ENCODE assay signal across 28 cellular contexts in genomic region chr1:158094571-158094970, GRCh38.
"Had no signal": no experiment of that assay in that cellular context is flagged by ENCODE, and none has a peak within 500 bp of the region (broad histone marks: within the 10 kb centered on the region; RNA-seq: fewer than 3 reads in every experiment).

No MANE protein-coding gene starts in this region.

- H3K9me3 ChIP-seq: lower lobe of right lung, neutrophil, ovary, right atrium auricular region, right lobe of liver, suprapubic skin, thoracic aorta, tibial artery, uterus had no signal

- H3K36me3 ChIP-seq: neutrophil, ovary, right atrium auricular region, right lobe of liver, uterus had no signal

- H3K27me3 Mint-ChIP-seq: progenitor cell of endocrine pancreas had no signal

- H3K27ac ChIP-seq: lower lobe of right lung, neural progenitor cell, neutrophil, ovary, right atrium auricular region, right lobe of liver, skin epidermis, suprapubic skin, thoracic aorta, tibial artery, uterus had no signal

- DNase-seq: head of caudate nucleus; hippocampal formation; kidney glomerular epithelial cell; left cardiac atrium; lower lobe of right lung; mammary epithelial cell; mesenchymal stem cell; naive thymus-derived CD8-positive, alpha-beta T cell; occipital lobe; right lobe of liver; stimulated activated CD4-positive, alpha-beta T cell treated with anti-CD3 and anti-CD28 coated beads, Interleukin-2, amount 100 ng/mL, for 48 hours; stimulated activated CD4-positive, alpha-beta T cell treated with anti-CD3 and anti-CD28 coated beads, Interleukin-4, amount 100 ng/mL, for 4 hours; stimulated activated CD8-positive, alpha-beta memory T cell treated with anti-CD3 and anti-CD28 coated beads, Interleukin-4, amount 100 ng/mL, for 48 hours; stimulated activated naive CD4-positive, alpha-beta T cell treated with Interleukin-2 at 50 U/mL for 16 hours; tibial artery; trophoblast cell; uterus had no signal

- H3K27me3 ChIP-seq: neural progenitor cell, neutrophil, ovary, right atrium auricular region, right lobe of liver, suprapubic skin, tibial artery, uterus had no signal

- ATAC-seq: left cardiac atrium; left lobe of liver; lower lobe of right lung; naive thymus-derived CD8-positive, alpha-beta T cell; stimulated activated memory B cell treated with anti-CD40 and anti-IgM and Interleukin-4, amounts not matched to agents 10 μg/mL and 1 μg/mL and 100 μg/mL, for 72 hours had no signal

- H3K4me1 Mint-ChIP-seq: naive thymus-derived CD8-positive, alpha-beta T cell; nephron; stimulated activated memory B cell treated with anti-CD40 and anti-IgM and Interleukin-4, amounts not matched to agents 10 μg/mL and 1 μg/mL and 100 μg/mL, for 72 hours had no signal

- H3K4me1 ChIP-seq: lower lobe of right lung, right atrium auricular region, right lobe of liver, suprapubic skin, uterus had no signal

- H3K4me3 Mint-ChIP-seq: naive thymus-derived CD8-positive, alpha-beta T cell; nephron; neural progenitor cell; stimulated activated memory B cell treated with anti-CD40 and anti-IgM and Interleukin-4, amounts not matched to agents 10 μg/mL and 1 μg/mL and 100 μg/mL, for 72 hours had no signal

- H3K27ac Mint-ChIP-seq: nephron; progenitor cell of endocrine pancreas; stimulated activated memory B cell treated with anti-CD40 and anti-IgM and Interleukin-4, amounts not matched to agents 10 μg/mL and 1 μg/mL and 100 μg/mL, for 72 hours had no signal

- H3K4me3 ChIP-seq: lower lobe of right lung, neural progenitor cell, ovary, right atrium auricular region, right lobe of liver, skin epidermis, suprapubic skin, thoracic aorta, tibial artery, uterus had no signal

- H3K36me3 Mint-ChIP-seq: naive thymus-derived CD8-positive, alpha-beta T cell; stimulated activated memory B cell treated with anti-CD40 and anti-IgM and Interleukin-4, amounts not matched to agents 10 μg/mL and 1 μg/mL and 100 μg/mL, for 72 hours had no signal

- H3K9me3 Mint-ChIP-seq: naive thymus-derived CD8-positive, alpha-beta T cell; nephron; neural progenitor cell; stimulated activated memory B cell treated with anti-CD40 and anti-IgM and Interleukin-4, amounts not matched to agents 10 μg/mL and 1 μg/mL and 100 μg/mL, for 72 hours had no signal
